2 cellular contexts compared by ENCODE assay signal in the genomic region with DNA sequence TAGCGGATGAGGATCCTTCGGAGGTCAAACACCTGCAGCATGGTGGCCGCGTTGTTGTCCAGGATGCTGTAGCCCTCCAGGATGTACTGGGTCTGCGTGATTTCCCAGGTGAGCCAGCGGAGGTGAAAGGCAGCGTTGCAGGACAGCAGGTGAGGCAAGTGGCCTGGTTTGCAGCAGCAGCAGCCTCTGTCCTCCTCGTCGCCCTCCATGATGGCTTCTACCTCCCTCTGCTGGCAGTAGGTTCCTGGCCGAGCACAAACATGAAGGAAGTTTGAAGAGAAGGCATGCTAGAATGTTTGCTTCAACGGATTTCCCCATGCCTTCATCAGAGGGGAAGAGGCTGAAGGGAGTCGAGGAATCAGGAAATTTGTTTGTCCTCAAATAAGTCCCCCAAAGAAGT.
TF ChIP-seq lines count a peak whose summit lies in the region.

No MANE protein-coding gene starts in this region.

TF ChIP-seq in GM12878, 131 proteins besides CTCF, POLR2A, EP300 and RAD21 (continued from another document and continues in another):
- TF ChIP-seq, protein P1, sequence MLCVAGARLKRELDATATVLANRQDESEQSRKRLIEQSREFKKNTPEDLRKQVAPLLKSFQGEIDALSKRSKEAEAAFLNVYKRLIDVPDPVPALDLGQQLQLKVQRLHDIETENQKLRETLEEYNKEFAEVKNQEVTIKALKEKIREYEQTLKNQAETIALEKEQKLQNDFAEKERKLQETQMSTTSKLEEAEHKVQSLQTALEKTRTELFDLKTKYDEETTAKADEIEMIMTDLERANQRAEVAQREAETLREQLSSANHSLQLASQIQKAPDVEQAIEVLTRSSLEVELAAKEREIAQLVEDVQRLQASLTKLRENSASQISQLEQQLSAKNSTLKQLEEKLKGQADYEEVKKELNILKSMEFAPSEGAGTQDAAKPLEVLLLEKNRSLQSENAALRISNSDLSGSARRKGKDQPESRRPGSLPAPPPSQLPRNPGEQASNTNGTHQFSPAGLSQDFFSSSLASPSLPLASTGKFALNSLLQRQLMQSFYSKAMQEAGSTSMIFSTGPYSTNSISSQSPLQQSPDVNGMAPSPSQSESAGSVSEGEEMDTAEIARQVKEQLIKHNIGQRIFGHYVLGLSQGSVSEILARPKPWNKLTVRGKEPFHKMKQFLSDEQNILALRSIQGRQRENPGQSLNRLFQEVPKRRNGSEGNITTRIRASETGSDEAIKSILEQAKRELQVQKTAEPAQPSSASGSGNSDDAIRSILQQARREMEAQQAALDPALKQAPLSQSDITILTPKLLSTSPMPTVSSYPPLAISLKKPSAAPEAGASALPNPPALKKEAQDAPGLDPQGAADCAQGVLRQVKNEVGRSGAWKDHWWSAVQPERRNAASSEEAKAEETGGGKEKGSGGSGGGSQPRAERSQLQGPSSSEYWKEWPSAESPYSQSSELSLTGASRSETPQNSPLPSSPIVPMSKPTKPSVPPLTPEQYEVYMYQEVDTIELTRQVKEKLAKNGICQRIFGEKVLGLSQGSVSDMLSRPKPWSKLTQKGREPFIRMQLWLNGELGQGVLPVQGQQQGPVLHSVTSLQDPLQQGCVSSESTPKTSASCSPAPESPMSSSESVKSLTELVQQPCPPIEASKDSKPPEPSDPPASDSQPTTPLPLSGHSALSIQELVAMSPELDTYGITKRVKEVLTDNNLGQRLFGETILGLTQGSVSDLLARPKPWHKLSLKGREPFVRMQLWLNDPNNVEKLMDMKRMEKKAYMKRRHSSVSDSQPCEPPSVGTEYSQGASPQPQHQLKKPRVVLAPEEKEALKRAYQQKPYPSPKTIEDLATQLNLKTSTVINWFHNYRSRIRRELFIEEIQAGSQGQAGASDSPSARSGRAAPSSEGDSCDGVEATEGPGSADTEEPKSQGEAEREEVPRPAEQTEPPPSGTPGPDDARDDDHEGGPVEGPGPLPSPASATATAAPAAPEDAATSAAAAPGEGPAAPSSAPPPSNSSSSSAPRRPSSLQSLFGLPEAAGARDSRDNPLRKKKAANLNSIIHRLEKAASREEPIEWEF (IDR thresholded peaks at IDR 0.05; ENCODE audit: insufficient replicate concordance, low read depth, low read length) = no peak
- TF ChIP-seq, protein P2, sequence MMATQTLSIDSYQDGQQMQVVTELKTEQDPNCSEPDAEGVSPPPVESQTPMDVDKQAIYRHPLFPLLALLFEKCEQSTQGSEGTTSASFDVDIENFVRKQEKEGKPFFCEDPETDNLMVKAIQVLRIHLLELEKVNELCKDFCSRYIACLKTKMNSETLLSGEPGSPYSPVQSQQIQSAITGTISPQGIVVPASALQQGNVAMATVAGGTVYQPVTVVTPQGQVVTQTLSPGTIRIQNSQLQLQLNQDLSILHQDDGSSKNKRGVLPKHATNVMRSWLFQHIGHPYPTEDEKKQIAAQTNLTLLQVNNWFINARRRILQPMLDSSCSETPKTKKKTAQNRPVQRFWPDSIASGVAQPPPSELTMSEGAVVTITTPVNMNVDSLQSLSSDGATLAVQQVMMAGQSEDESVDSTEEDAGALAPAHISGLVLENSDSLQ (IDR thresholded peaks at IDR 0.05) = no peak
- TF ChIP-seq, protein P3, sequence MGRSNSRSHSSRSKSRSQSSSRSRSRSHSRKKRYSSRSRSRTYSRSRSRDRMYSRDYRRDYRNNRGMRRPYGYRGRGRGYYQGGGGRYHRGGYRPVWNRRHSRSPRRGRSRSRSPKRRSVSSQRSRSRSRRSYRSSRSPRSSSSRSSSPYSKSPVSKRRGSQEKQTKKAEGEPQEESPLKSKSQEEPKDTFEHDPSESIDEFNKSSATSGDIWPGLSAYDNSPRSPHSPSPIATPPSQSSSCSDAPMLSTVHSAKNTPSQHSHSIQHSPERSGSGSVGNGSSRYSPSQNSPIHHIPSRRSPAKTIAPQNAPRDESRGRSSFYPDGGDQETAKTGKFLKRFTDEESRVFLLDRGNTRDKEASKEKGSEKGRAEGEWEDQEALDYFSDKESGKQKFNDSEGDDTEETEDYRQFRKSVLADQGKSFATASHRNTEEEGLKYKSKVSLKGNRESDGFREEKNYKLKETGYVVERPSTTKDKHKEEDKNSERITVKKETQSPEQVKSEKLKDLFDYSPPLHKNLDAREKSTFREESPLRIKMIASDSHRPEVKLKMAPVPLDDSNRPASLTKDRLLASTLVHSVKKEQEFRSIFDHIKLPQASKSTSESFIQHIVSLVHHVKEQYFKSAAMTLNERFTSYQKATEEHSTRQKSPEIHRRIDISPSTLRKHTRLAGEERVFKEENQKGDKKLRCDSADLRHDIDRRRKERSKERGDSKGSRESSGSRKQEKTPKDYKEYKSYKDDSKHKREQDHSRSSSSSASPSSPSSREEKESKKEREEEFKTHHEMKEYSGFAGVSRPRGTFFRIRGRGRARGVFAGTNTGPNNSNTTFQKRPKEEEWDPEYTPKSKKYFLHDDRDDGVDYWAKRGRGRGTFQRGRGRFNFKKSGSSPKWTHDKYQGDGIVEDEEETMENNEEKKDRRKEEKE (IDR thresholded peaks at IDR 0.05) = no peak
- TF ChIP-seq, protein P4, sequence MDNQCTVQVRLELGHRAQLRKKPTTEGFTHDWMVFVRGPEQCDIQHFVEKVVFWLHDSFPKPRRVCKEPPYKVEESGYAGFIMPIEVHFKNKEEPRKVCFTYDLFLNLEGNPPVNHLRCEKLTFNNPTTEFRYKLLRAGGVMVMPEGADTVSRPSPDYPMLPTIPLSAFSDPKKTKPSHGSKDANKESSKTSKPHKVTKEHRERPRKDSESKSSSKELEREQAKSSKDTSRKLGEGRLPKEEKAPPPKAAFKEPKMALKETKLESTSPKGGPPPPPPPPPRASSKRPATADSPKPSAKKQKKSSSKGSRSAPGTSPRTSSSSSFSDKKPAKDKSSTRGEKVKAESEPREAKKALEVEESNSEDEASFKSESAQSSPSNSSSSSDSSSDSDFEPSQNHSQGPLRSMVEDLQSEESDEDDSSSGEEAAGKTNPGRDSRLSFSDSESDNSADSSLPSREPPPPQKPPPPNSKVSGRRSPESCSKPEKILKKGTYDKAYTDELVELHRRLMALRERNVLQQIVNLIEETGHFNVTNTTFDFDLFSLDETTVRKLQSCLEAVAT (IDR thresholded peaks at IDR 0.05) = no peak

TF ChIP-seq in HepG2, 621 proteins besides CTCF, POLR2A, EP300 and RAD21 (continued from another document):
- TF ChIP-seq, protein P5, sequence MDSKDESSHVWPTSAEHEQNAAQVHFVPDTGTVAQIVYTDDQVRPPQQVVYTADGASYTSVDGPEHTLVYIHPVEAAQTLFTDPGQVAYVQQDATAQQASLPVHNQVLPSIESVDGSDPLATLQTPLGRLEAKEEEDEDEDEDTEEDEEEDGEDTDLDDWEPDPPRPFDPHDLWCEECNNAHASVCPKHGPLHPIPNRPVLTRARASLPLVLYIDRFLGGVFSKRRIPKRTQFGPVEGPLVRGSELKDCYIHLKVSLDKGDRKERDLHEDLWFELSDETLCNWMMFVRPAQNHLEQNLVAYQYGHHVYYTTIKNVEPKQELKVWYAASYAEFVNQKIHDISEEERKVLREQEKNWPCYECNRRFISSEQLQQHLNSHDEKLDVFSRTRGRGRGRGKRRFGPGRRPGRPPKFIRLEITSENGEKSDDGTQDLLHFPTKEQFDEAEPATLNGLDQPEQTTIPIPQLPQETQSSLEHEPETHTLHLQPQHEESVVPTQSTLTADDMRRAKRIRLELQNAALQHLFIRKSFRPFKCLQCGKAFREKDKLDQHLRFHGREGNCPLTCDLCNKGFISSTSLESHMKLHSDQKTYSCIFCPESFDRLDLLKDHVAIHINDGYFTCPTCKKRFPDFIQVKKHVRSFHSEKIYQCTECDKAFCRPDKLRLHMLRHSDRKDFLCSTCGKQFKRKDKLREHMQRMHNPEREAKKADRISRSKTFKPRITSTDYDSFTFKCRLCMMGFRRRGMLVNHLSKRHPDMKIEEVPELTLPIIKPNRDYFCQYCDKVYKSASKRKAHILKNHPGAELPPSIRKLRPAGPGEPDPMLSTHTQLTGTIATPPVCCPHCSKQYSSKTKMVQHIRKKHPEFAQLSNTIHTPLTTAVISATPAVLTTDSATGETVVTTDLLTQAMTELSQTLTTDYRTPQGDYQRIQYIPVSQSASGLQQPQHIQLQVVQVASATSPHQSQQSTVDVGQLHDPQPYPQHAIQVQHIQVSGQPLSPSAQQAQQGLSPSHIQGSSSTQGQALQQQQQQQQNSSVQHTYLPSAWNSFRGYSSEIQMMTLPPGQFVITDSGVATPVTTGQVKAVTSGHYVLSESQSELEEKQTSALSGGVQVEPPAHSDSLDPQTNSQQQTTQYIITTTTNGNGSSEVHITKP (CRISPR knock-in tag; IDR thresholded peaks at IDR 0.05; ENCODE audit: low read depth) = no peak
- TF ChIP-seq, protein P6, sequence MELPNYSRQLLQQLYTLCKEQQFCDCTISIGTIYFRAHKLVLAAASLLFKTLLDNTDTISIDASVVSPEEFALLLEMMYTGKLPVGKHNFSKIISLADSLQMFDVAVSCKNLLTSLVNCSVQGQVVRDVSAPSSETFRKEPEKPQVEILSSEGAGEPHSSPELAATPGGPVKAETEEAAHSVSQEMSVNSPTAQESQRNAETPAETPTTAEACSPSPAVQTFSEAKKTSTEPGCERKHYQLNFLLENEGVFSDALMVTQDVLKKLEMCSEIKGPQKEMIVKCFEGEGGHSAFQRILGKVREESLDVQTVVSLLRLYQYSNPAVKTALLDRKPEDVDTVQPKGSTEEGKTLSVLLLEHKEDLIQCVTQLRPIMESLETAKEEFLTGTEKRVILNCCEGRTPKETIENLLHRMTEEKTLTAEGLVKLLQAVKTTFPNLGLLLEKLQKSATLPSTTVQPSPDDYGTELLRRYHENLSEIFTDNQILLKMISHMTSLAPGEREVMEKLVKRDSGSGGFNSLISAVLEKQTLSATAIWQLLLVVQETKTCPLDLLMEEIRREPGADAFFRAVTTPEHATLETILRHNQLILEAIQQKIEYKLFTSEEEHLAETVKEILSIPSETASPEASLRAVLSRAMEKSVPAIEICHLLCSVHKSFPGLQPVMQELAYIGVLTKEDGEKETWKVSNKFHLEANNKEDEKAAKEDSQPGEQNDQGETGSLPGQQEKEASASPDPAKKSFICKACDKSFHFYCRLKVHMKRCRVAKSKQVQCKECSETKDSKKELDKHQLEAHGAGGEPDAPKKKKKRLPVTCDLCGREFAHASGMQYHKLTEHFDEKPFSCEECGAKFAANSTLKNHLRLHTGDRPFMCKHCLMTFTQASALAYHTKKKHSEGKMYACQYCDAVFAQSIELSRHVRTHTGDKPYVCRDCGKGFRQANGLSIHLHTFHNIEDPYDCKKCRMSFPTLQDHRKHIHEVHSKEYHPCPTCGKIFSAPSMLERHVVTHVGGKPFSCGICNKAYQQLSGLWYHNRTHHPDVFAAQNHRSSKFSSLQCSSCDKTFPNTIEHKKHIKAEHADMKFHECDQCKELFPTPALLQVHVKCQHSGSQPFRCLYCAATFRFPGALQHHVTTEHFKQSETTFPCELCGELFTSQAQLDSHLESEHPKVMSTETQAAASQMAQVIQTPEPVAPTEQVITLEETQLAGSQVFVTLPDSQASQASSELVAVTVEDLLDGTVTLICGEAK (IDR thresholded peaks at IDR 0.05) = no peak
- TF ChIP-seq, protein P6 (CRISPR knock-in tag; IDR thresholded peaks at IDR 0.05) = no peak
TF ChIP-seq in HepG2: peak in this region for 2.
